14 cellular contexts compared by ENCODE assay signal in the genomic region with DNA sequence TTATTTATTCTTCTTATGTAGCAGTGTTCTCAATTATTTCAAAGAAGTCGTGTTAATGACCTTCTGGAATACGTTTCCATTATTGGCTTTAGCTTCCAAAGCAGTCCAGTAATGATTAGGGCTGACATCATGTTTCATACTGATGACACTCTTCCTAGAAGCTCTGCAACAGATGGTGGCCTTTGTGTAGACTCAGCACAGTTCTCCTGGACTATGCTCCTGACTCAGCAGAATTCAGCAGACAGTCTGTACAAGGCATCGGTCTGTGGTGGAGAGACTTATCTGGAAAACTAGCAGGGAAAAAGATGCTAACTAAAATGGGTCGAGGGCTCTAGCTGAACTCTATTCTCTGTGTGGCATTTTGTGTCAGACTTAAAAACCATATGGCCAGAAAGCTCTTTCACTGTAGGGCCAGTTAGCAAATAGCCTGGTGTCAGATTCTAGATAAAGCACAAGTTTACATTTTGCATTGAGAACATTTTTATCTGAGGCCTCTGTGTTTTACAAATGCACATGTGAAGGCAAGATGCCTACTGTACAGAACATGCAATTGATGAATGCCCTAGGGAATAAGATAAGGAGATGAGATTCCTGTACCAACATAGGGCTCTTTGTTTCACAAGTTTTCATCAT. TPM values are rescaled to one million over a fixed set of nuclear protein-coding genes. Genes with fewer than 3 reads are reported as not detected.
DNase-seq lines count a peak whose midpoint lies in the region; ATAC-seq, FAIRE-seq and TF ChIP-seq lines count a peak whose summit lies in the region.
"Had no signal": no experiment of that assay in that cellular context is flagged by ENCODE, and none has a peak within 500 bp of the region (broad histone marks: within the 10 kb centered on the region; RNA-seq: fewer than 3 reads in every experiment).

No MANE protein-coding gene starts in this region.

- no peaks in the 10 kb centered on the region for H3K9me1 ChIP-seq in K562 (ENCODE audit: control insufficient read depth, insufficient read depth, low read length)

- 0% methylated on average over 4 of the region's 4 CpGs for WGBS in K562 (ENCODE audit: insufficient coverage, low coverage, missing lambda C conversion rate)
- WGBS in HepG2 (ENCODE audit: low lambda C conversion rate), result 0% methylated on average over 4 of the region's 4 CpGs

- H4K20me1 ChIP-seq in K562 (replicated peaks; ENCODE audit: control insufficient read depth, insufficient read depth, low read length) (no peaks in the 10 kb centered on the region), HepG2 (ENCODE audit: insufficient read depth, low read length) (no peaks in the 10 kb centered on the region)

- H3K4me2 ChIP-seq in K562 (ENCODE audit: insufficient read depth, low read length) (peak overlapping the region; percentile 10), HepG2 (ENCODE audit: low read depth, low read length) (no peak overlapping the region)

- in situ Hi-C loops in K562 (cut with MboI), result no loop called here
- in situ Hi-C loops in HepG2 (cut with HindIII; ENCODE audit: extremely low pct_ligation_motif_present, low pct_unique_long_range_greater_than_20kb), result no loop called here
- in situ Hi-C loops in brain microvascular endothelial cell (cut with HindIII; ENCODE audit: low pct_ligation_motif_present, low sequenced_read_pairs), result no loop called here

- no peak for TF ChIP-seq RAD21 in K562 (CRISPR knock-in tag; conservative IDR thresholded peaks at IDR 0.05 in 1 of 2, IDR thresholded peaks at IDR 0.05 in 1 of 2)
- TF ChIP-seq RAD21 in HepG2 (CRISPR knock-in tag; IDR thresholded peaks at IDR 0.05), result no peak

- no peaks in the 10 kb centered on the region for H3K36me3 ChIP-seq in K562 (ENCODE audit: control insufficient read depth, insufficient read depth, low read length)
- no peaks in the 10 kb centered on the region for H3K36me3 ChIP-seq in HepG2 (replicated peaks in 1 of 2; ENCODE audit: control insufficient read depth in 1 of 2, insufficient read depth in 2 of 2, low read length in 2 of 2)
- H3K36me3 ChIP-seq in brain microvascular endothelial cell (replicated peaks), result no peaks in the 10 kb centered on the region
- H3K36me3 ChIP-seq: spleen, upper lobe of left lung had no signal

- DNase-seq in AG10803 (ENCODE audit: low read depth), result peak; percentile 8
- peak; percentile 4 for DNase-seq in NCI-H146 treated with DMSO at 0.1 percent for 48 hours (lab: John Stamatoyannopoulos, UW; ENCODE audit: unreplicated experiment)
- DNase-seq in K562 (ENCODE audit: extremely low read depth in 1 of 4, low spot score in 3 of 4), result peak; percentile 7 to 81 (median 32)
- no peak for DNase-seq in HepG2 (ENCODE audit: low spot score)
- no peak for DNase-seq in T-helper 1 cell
- no peak for DNase-seq in NCI-H1694 treated with DMSO at 0.1 percent for 48 hours (lab: John Stamatoyannopoulos, UW)
- no peak for DNase-seq in brain microvascular endothelial cell
- DNase-seq: activated naive CD8-positive, alpha-beta T cell treated with anti-CD3 and anti-CD28 coated beads, Interleukin-2, amount 10 ng/mL, durations not matched to agents 7 days and 5 days; AML-193; GF-D8; NCI-H1417; spleen; upper lobe of left lung had no signal

- CTCF ChIA-PET in K562 (lab: Yijun Ruan, JAX; ENCODE audit: low intra/inter-chr PET ratio), result no interaction called here
- CTCF ChIA-PET in HepG2 (lab: Yijun Ruan, JAX; ENCODE audit: low intra/inter-chr PET ratio, low total read pairs), result no interaction called here

- peak; percentile 97 for ATAC-seq in K562
- ATAC-seq in HepG2, result peak; percentile 44; the same call in 1 of the 3 replicates
- no peak for ATAC-seq in HG02623 (IDR thresholded peaks at IDR 0.05; ENCODE audit: unreplicated experiment)

- H3K27ac ChIP-seq in K562 (ENCODE audit: extremely low read depth, low read depth, low read length), result peak overlapping the region; percentile 61
- no peak overlapping the region for H3K27ac ChIP-seq in HepG2 (ENCODE audit: extremely low read length, insufficient read depth, low read length)
- H3K27ac ChIP-seq in brain microvascular endothelial cell, result no peak overlapping the region
- H3K27ac ChIP-seq: spleen, upper lobe of left lung had no signal

- H3K79me2 ChIP-seq in K562 (ENCODE audit: control insufficient read depth, insufficient read depth, low read length) (peaks cover 60% of the 10 kb centered on the region), HepG2 (ENCODE audit: insufficient read depth, low read length) (no peaks in the 10 kb centered on the region)

- H3K9ac ChIP-seq in K562 (ENCODE audit: insufficient read depth in 1 of 2, low read depth in 2 of 2, low read length in 2 of 2), result no peak overlapping the region
- H3K9ac ChIP-seq in HepG2 (ENCODE audit: insufficient read depth, low read depth, low read length), result no peak overlapping the region

- TF ChIP-seq POLR2A in K562 (conservative IDR thresholded peaks at IDR 0.05) (no peak), HepG2 (IDR thresholded peaks at IDR 0.05; ENCODE audit: insufficient read depth in 1 of 2, low read depth in 2 of 2, low read length in 2 of 2) (no peak)

- H3K4me3 ChIP-seq in AG10803 (ENCODE audit: low read length), result no peak overlapping the region
- no peak overlapping the region for H3K4me3 ChIP-seq in K562
- H3K4me3 ChIP-seq in HepG2 (replicated peaks in 1 of 3; ENCODE audit: insufficient read depth in 1 of 3, low read depth in 2 of 3, low read length in 3 of 3), result no peak overlapping the region
- H3K4me3 ChIP-seq in brain microvascular endothelial cell (ENCODE audit: low read depth, low read length), result no peak overlapping the region
- H3K4me3 ChIP-seq: spleen, upper lobe of left lung had no signal

- peak; percentile 95 for FAIRE-seq in K562 (lab: Jason Lieb, UNC)
- FAIRE-seq in HepG2 (lab: Jason Lieb, UNC), result no peak

- TF ChIP-seq EP300 in K562 (IDR thresholded peaks at IDR 0.05; ENCODE audit: low read length), result peak; percentile 58
- no peak for TF ChIP-seq EP300 in HepG2 (IDR thresholded peaks at IDR 0.05; ENCODE audit: low read depth in 2 of 2, low read length in 2 of 2)
- no peak for TF ChIP-seq EP300 in HepG2 (CRISPR knock-in tag; IDR thresholded peaks at IDR 0.05; ENCODE audit: borderline replicate concordance)

- BruUV-seq in K562 (replicated peaks; lab: Mats Ljungman, UMichigan) (no TSS peak), HepG2 (replicated peaks; lab: Mats Ljungman, UMichigan) (no TSS peak)

- POLR2A ChIA-PET in K562 (lab: Yijun Ruan, JAX), result interaction anchor here (0.5 to 1.4 kb wide), 4 partner anchors 11 to 195 kb away, joined by 3 read pairs; no protein-coding TSS in a partner anchor
- POLR2A ChIA-PET in HepG2 (lab: Yijun Ruan, JAX), result no interaction called here

- H3K27me3 ChIP-seq in K562 (ENCODE audit: control insufficient read depth in 2 of 2, insufficient read depth in 2 of 2, low read length in 2 of 2), result no peaks in the 10 kb centered on the region
- no peaks in the 10 kb centered on the region for H3K27me3 ChIP-seq in HepG2 (ENCODE audit: control insufficient read depth in 1 of 2, insufficient read depth in 2 of 2, low read length in 2 of 2)
- H3K27me3 ChIP-seq in brain microvascular endothelial cell (replicated peaks), result no peaks in the 10 kb centered on the region
- H3K27me3 ChIP-seq: spleen, upper lobe of left lung had no signal

- H3K9me3 ChIP-seq in K562 (replicated peaks; ENCODE audit: control insufficient read depth, insufficient read depth, low read depth, low read length) (no peaks in the 10 kb centered on the region), HepG2 (ENCODE audit: low read length) (no peaks in the 10 kb centered on the region)
- H3K9me3 ChIP-seq: spleen, upper lobe of left lung had no signal

- TF ChIP-seq CTCF in AG10803 (conservative IDR thresholded peaks at IDR 0.05; ENCODE audit: low read length), result no peak
- TF ChIP-seq CTCF in K562 (IDR thresholded peaks at IDR 0.05 in 2 of 3, conservative IDR thresholded peaks at IDR 0.05 in 1 of 3; ENCODE audit: insufficient read depth in 2 of 3, low read depth in 1 of 3, low read length in 3 of 3), result no peak
- no peak for TF ChIP-seq CTCF in HepG2 (CRISPR knock-in tag; IDR thresholded peaks at IDR 0.05)
- TF ChIP-seq CTCF in brain microvascular endothelial cell (IDR thresholded peaks at IDR 0.05; ENCODE audit: low read depth, low read length, missing control alignments), result no peak

- no peak overlapping the region for H2AFZ ChIP-seq in K562 (ENCODE audit: low read depth, low read length)
- no peak overlapping the region for H2AFZ ChIP-seq in HepG2 (ENCODE audit: low read length)

- peaks cover 6 to 14% of the 10 kb centered on the region in 2 experiments; a peak in 4 of 5 replicates for H3K4me1 ChIP-seq in K562 (replicated peaks in 1 of 2; ENCODE audit: control insufficient read depth in 2 of 2, insufficient read depth in 2 of 2, low read length in 2 of 2)
- no peaks in the 10 kb centered on the region for H3K4me1 ChIP-seq in HepG2 (ENCODE audit: insufficient read depth, low read length)
- H3K4me1 ChIP-seq: spleen had no signal

- intact Hi-C loops in K562 (cut with micrococcal nuclease) (no loop called here), HepG2 (cut with micrococcal nuclease; ENCODE audit: unreplicated experiment) (no loop called here)

RNA-seq across cellular contexts. Expression of a gene that starts 35.1 kb away (rescaled TPM):
- 22.0 and 32.1 TPM in 2 replicates for total RNA-seq in K562 (2011; cell fraction: chromatin; rRNA removed; ENCODE audit: low replicate concordance)
- total RNA-seq in K562 (2011; cell fraction: nucleolus; rRNA removed), result 12.3 and 22.5 TPM in 2 replicates
- 24.6 and 32.9 TPM in 2 replicates for total RNA-seq in K562 (2011; cell fraction: nucleoplasm; rRNA removed)
- total RNA-seq in K562 (2014; rRNA removed), result 18.7 and 20.1 TPM in 2 replicates
- 25.3 and 28.2 TPM in 2 replicates for total RNA-seq in K562 (2014; rRNA removed; fragmentation: Illumina TruSeq; extraction: Trizol)
- total RNA-seq in K562 (2015; rRNA removed; fragmentation: Illumina TruSeq; extraction: Trizol), result 24.2 and 24.3 TPM in 2 replicates
- total RNA-seq in K562 (2021), result 19.5 and 22.8 TPM in 2 replicates
- polyA plus RNA-seq in K562 (2011; rRNA removed), result 16.3 and 17.4 TPM in 2 replicates
- 8.8 and 13.0 TPM in 2 replicates for polyA plus RNA-seq in K562 (2011; cell fraction: cytosol; rRNA removed)
- 11.8 and 16.0 TPM in 2 replicates for polyA plus RNA-seq in K562 (2011; cell fraction: nucleus; rRNA removed)
- 11.1 and 14.0 TPM in 2 replicates for polyA plus RNA-seq in K562 (2012)
- polyA plus RNA-seq in K562 (2014; fragmentation: Illumina TruSeq; extraction: Trizol), result 21.0 and 24.9 TPM in 2 replicates
- 1 to 10 TPM; 8.5 to 8.6 TPM for polyA plus RNA-seq in K562 (2014; fragmentation: Nextera tagmentation; extraction: Ambion mirVana)
- polyA plus RNA-seq in K562 (2014; rRNA removed), result 21.0 and 23.8 TPM in 2 replicates
- polyA minus RNA-seq in K562 (2011; rRNA and poly(A)+ RNA removed), result 23.2 and 28.7 TPM in 2 replicates
- polyA minus RNA-seq in K562 (2011; cell fraction: cytosol; rRNA and poly(A)+ RNA removed), result 14.6 and 17.6 TPM in 2 replicates
- polyA minus RNA-seq in K562 (2011; cell fraction: nucleus; rRNA and poly(A)+ RNA removed), result 29.1 and 49.5 TPM in 2 replicates
- total RNA-seq in HepG2 (2016; rRNA removed; fragmentation: Illumina TruSeq; extraction: Trizol), result not detected in 2 replicates
- not detected in 2 replicates for total RNA-seq in HepG2 (2016; cell fraction: cytosol; rRNA removed; fragmentation: Illumina TruSeq; extraction: Trizol; ENCODE audit: low read depth)
- total RNA-seq in HepG2 (2016; cell fraction: insoluble cytoplasmic fraction; rRNA removed; fragmentation: Illumina TruSeq; extraction: Trizol), result not detected in 2 replicates
- not detected in 2 replicates for total RNA-seq in HepG2 (2016; cell fraction: membrane; rRNA removed; fragmentation: Illumina TruSeq; extraction: Trizol)
- total RNA-seq in HepG2 (2016; cell fraction: nucleus; rRNA removed; fragmentation: Illumina TruSeq; extraction: Trizol), result not detected in 2 replicates
- 0.05 and 0.15 TPM in 2 replicates for polyA plus RNA-seq in HepG2 (2011; rRNA removed)
- polyA plus RNA-seq in HepG2 (2011; cell fraction: cytosol; rRNA removed), result 0.05 TPM in 2 replicates
- polyA plus RNA-seq in HepG2 (2011; cell fraction: nucleus; rRNA removed), result 0.12 TPM in 1 of 2 replicates, not detected in the other
- polyA plus RNA-seq in HepG2 (2012), result not detected in 2 replicates
- not detected in 2 replicates for polyA plus RNA-seq in HepG2 (2016; cell fraction: cytosol; fragmentation: Illumina TruSeq; extraction: Trizol; ENCODE audit: low read depth)
- polyA plus RNA-seq in HepG2 (2016; cell fraction: insoluble cytoplasmic fraction; fragmentation: Illumina TruSeq; extraction: Trizol; ENCODE audit: low read depth), result 0.16 TPM in 1 of 2 replicates, not detected in the other
- polyA plus RNA-seq in HepG2 (2016; cell fraction: membrane; fragmentation: Illumina TruSeq; extraction: Trizol; ENCODE audit: low read depth), result not detected in 2 replicates
- polyA plus RNA-seq in HepG2 (2016; cell fraction: nucleus; fragmentation: Illumina TruSeq; extraction: Trizol; ENCODE audit: insufficient read depth, low read depth), result not detected in 2 replicates
- 0.58 TPM in 1 of 2 replicates, not detected in the other for polyA minus RNA-seq in HepG2 (2011; rRNA and poly(A)+ RNA removed; ENCODE audit: low replicate concordance)
- polyA minus RNA-seq in HepG2 (2011; cell fraction: cytosol; rRNA and poly(A)+ RNA removed), result not detected in 2 replicates
- polyA minus RNA-seq in HepG2 (2011; cell fraction: nucleus; rRNA and poly(A)+ RNA removed), result 0.26 TPM in 1 of 2 replicates, not detected in the other
- total RNA-seq: activated naive CD8-positive, alpha-beta T cell treated with anti-CD3 and anti-CD28 coated beads, Interleukin-2, amount 10 ng/mL, durations not matched to agents 7 days and 5 days had no signal

Comparison
In these comparisons a context has a peak if more than half of its experiments do, and no peak if none do; other contexts are left out.
1. DNase-seq: peak in AG10803 (single experiment), NCI-H146 treated with DMSO at 0.1 percent for 48 hours (single experiment) and K562 (4 of 4); none in HepG2 (single experiment), T-helper 1 cell (0 of 5), NCI-H1694 treated with DMSO at 0.1 percent for 48 hours (single experiment) and brain microvascular endothelial cell (single experiment).
2. RNA of a gene that starts 35.1 kb away (total RNA-seq): 12.3 to 32.9 TPM in K562; not detected in HepG2; every median in the first group is over 10 times any median in the second.